In genomic region chr2:142980246-142981068, GRCh38 we compare ENCODE assay signal across 8 cellular contexts.
DNase-seq lines count a peak whose midpoint lies in the region; ATAC-seq and TF ChIP-seq lines count a peak whose summit lies in the region.

No MANE protein-coding gene starts in this region.

- ATAC-seq in HG03045 (IDR thresholded peaks at IDR 0.05; ENCODE audit: unreplicated experiment): peak; percentile 41

- H3K36me3 Mint-ChIP-seq in osteocyte (ENCODE audit: unreplicated experiment): no peaks in the 10 kb centered on the region

- H3K4me3 Mint-ChIP-seq in osteocyte (ENCODE audit: unreplicated experiment): no peak overlapping the region

- TF ChIP-seq CTCF in GM12875 (IDR thresholded peaks at IDR 0.05; ENCODE audit: borderline replicate concordance, insufficient read depth, low read depth, low read length): peak; percentile 27; the same call in 1 of the 2 replicates
- TF ChIP-seq CTCF in osteocyte (IDR thresholded peaks at IDR 0.05): peak; percentile 73

- no peak overlapping the region for H3K4me3 ChIP-seq in GM12875 (ENCODE audit: low read depth, low read length)

- no peaks in the 10 kb centered on the region for H3K9me3 Mint-ChIP-seq in osteocyte (ENCODE audit: unreplicated experiment)

- DNase-seq in A172 (ENCODE audit: low spot score): peak; percentile 61
- peak; percentile 29 for DNase-seq in NCI-H748 treated with DMSO at 0.1 percent for 48 hours (lab: John Stamatoyannopoulos, UW)
- peak; percentile 11 to 50 for DNase-seq in dermis microvascular lymphatic vessel endothelial cell (ENCODE audit: low read depth in 2 of 2)
- no peak for DNase-seq in osteocyte (ENCODE audit: extremely low spot score, unreplicated experiment)
- no peak for DNase-seq in putamen (ENCODE audit: low spot score)
- DNase-seq in HuH-7 (ENCODE audit: low spot score): no peak

- no peak overlapping the region for H3K27ac Mint-ChIP-seq in osteocyte (ENCODE audit: unreplicated experiment)

- peaks cover 2% of the 10 kb centered on the region for H3K27me3 Mint-ChIP-seq in osteocyte (ENCODE audit: unreplicated experiment)

- peaks cover 15% of the 10 kb centered on the region for H3K4me1 Mint-ChIP-seq in osteocyte (ENCODE audit: unreplicated experiment)

Comparison
In these comparisons a context has a peak if more than half of its experiments do, and no peak if none do; other contexts are left out.
1. DNase-seq: peak in A172 (single experiment), NCI-H748 treated with DMSO at 0.1 percent for 48 hours (single experiment) and dermis microvascular lymphatic vessel endothelial cell (2 of 2); none in osteocyte (single experiment), putamen (single experiment) and HuH-7 (single experiment).